Comparison of ENCODE assay signal across 10 cellular contexts in the genomic region with DNA sequence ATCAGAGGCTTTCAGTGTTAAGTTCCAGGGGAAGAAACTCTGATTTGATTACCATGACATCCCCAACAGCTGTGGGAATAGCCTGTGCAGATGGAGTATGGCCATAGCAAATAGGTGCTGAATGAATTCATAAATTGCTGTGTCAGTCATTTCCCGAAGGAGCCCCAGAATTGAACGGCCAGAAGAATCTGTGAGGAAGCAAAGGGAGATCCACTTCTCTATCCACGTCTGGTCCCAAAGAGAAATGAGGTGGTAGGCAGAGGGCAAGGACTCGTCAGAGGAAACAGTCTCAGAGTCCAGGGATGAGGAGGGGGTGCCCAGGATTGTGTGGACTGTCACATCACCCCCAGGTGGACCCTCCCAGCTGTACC. TPM values are rescaled to one million over a fixed set of nuclear protein-coding genes. Genes with fewer than 3 reads are reported as not detected.
DNase-seq lines count a peak whose midpoint lies in the region; ATAC-seq, FAIRE-seq and TF ChIP-seq lines count a peak whose summit lies in the region.
"Had no signal": no experiment of that assay in that cellular context is flagged by ENCODE, and none has a peak within 500 bp of the region (broad histone marks: within the 10 kb centered on the region; RNA-seq: fewer than 3 reads in every experiment).

No MANE protein-coding gene starts in this region.

- H3K9me3 ChIP-seq in heart right ventricle (no peaks in the 10 kb centered on the region), vagina (no peaks in the 10 kb centered on the region)
- H3K9me3 ChIP-seq: mucosa of descending colon had no signal

- TF ChIP-seq CTCF in heart right ventricle (IDR thresholded peaks at IDR 0.05) (no peak), nephron (IDR thresholded peaks at IDR 0.05; ENCODE audit: unreplicated experiment in 3 of 3) (no peak), vagina (IDR thresholded peaks at IDR 0.05) (no peak)

- H3K27ac ChIP-seq in heart right ventricle (peak overlapping the region; percentile 57 to 98 (median 92)), vagina (peak overlapping the region; percentile 95)

- H3K27me3 ChIP-seq in heart right ventricle (no peaks in the 10 kb centered on the region), vagina (no peaks in the 10 kb centered on the region)

- peak overlapping the region in 9 of 10 donors; percentile 51 to 88 (median 77) for H3K4me3 ChIP-seq in heart right ventricle
- H3K4me3 ChIP-seq in vagina: peak overlapping the region; percentile 80 to 86

- H3K4me3 Mint-ChIP-seq in central memory CD8-positive, alpha-beta T cell: peak overlapping the region; percentile 96
- H3K4me3 Mint-ChIP-seq in nephron: peak overlapping the region; percentile 53 to 77 (median 68)
- H3K4me3 Mint-ChIP-seq: dendritic cell treated with granulocyte-macrophage colony-stimulating factor and Interleukin-4, amounts not matched to agents 40 ng/mL and 50 ng/mL, for 4 days had no signal

- peaks cover 80% of the 10 kb centered on the region for H3K4me1 Mint-ChIP-seq in central memory CD8-positive, alpha-beta T cell
- H3K4me1 Mint-ChIP-seq in nephron: peaks cover 55% of the 10 kb centered on the region

- no peak for DNase-seq in heart right ventricle
- no peak for DNase-seq in left cardiac atrium
- no peak for DNase-seq in central memory CD8-positive, alpha-beta T cell (ENCODE audit: low spot score in 2 of 2)
- no peak for DNase-seq in vagina (ENCODE audit: extremely low spot score in 2 of 2)
- no peak for DNase-seq in NCI-H748 treated with DMSO at 0.1 percent for 48 hours (lab: John Stamatoyannopoulos, UW)
- no peak for DNase-seq in GM12892 (ENCODE audit: insufficient read length)
- DNase-seq in NCI-H1694 (lab: John Stamatoyannopoulos, UW): no peak
- DNase-seq: mucosa of descending colon had no signal

- H3K27ac Mint-ChIP-seq in central memory CD8-positive, alpha-beta T cell (ENCODE audit: low read depth): peak overlapping the region; percentile 13
- H3K27ac Mint-ChIP-seq in nephron: peak overlapping the region; percentile 82 to 89 (median 86)
- H3K27ac Mint-ChIP-seq: dendritic cell treated with granulocyte-macrophage colony-stimulating factor and Interleukin-4, amounts not matched to agents 40 ng/mL and 50 ng/mL, for 4 days had no signal

- no peaks in the 10 kb centered on the region for H3K27me3 Mint-ChIP-seq in central memory CD8-positive, alpha-beta T cell
- peaks cover 5% of the 10 kb centered on the region for H3K27me3 Mint-ChIP-seq in nephron (ENCODE audit: low read depth)

- 35 to 60% methylated on average over 4 of the region's 4 CpGs for WGBS in heart right ventricle, 2 donors

- peaks cover 26 to 91% (median 83%) of the 10 kb centered on the region in 9 donors for H3K4me1 ChIP-seq in heart right ventricle
- H3K4me1 ChIP-seq in vagina: peaks cover 74% of the 10 kb centered on the region

- FAIRE-seq in GM12892 (lab: Jason Lieb, UNC): no peak

- no peak for ATAC-seq in heart right ventricle
- ATAC-seq in left cardiac atrium: no peak
- ATAC-seq in central memory CD8-positive, alpha-beta T cell (replicated peaks; ENCODE audit: extremely low read depth, poor library complexity, severe bottlenecking): no peak
- ATAC-seq: mucosa of descending colon had no signal

- TF ChIP-seq POLR2A in vagina (IDR thresholded peaks at IDR 0.05): no peak
- TF ChIP-seq POLR2A in GM12892 (IDR thresholded peaks at IDR 0.05; ENCODE audit: low read depth, low read length): no peak

- H3K36me3 ChIP-seq in heart right ventricle: peaks cover 0 to 8% (median 0%) of the 10 kb centered on the region in 9 donors
- H3K36me3 ChIP-seq in vagina: peaks cover 0 to 6% of the 10 kb centered on the region in 2 donors

- H3K36me3 Mint-ChIP-seq in central memory CD8-positive, alpha-beta T cell (ENCODE audit: insufficient read depth): peaks cover 39% of the 10 kb centered on the region
- H3K36me3 Mint-ChIP-seq in nephron (ENCODE audit: low read depth): peaks cover 8% of the 10 kb centered on the region

- intact Hi-C loops in heart right ventricle (cut with DNase I) (loop anchor here in 3 of 10 donors (5.0 kb wide), 3 partner anchors 125 to 265 kb away; a partner anchor contains a TSS), left cardiac atrium (cut with DNase I) (loop anchor here (2.0 to 10.0 kb wide), 2 partner anchors 108 to 112 kb away; no protein-coding TSS in a partner anchor), vagina (cut with DNase I) (no loop called here)

- no peaks in the 10 kb centered on the region for H3K9me3 Mint-ChIP-seq in central memory CD8-positive, alpha-beta T cell
- H3K9me3 Mint-ChIP-seq in nephron: no peaks in the 10 kb centered on the region
- H3K9me3 Mint-ChIP-seq: dendritic cell treated with granulocyte-macrophage colony-stimulating factor and Interleukin-4, amounts not matched to agents 40 ng/mL and 50 ng/mL, for 4 days had no signal

RNA-seq across cellular contexts. Expression of a gene that starts 3.1 kb away (rescaled TPM):
- 10 to 100 TPM; 21.0 to 38.1 (median 31.6) TPM for total RNA-seq in heart right ventricle
- 10 to 100 TPM; 15.2 to 20.1 TPM for polyA plus RNA-seq in heart right ventricle
- total RNA-seq in left cardiac atrium: 10 to 100 TPM; 20.5 to 25.3 TPM
- 35.6 TPM for total RNA-seq in vagina
- 11.4 TPM for polyA plus RNA-seq in GM12892 (2012; ENCODE audit: missing spikeins)
